11 cellular contexts compared by ENCODE assay signal in the genomic region with DNA sequence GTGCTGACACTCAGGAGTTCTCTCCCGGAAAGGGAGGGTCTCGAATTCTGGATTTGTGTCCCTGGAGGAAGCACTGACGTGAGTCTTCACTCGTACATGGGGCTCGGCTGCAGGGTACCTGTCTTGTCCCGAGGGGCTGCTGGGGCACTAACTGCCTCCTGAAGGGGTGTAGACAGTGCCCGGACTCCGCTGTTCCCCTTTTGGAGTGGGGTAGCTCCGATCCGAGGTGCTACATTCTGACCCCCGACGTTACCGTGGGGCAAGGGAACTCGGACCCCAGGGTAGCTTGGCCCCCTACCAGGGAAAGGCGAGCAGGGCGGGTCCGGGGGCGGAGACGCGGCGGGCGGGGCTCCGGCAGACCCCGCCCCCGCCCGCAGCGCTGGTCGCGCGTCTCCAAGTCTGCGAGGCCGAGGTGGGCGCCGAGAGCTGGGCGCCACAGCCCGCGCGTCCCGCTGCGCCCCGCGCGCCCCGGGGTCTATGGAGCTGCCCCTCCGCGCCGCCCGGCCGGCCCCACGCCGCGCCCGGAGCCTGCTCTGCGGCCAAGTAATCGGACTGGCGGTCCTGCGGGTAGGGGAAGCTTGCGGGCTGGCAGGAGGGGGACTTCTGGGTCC. TPM values are rescaled to one million over a fixed set of nuclear protein-coding genes. Genes with fewer than 3 reads are reported as not detected.
DNase-seq lines count a peak whose midpoint lies in the region; ATAC-seq, FAIRE-seq and TF ChIP-seq lines count a peak whose summit lies in the region.
"Had no signal": no experiment of that assay in that cellular context is flagged by ENCODE, and none has a peak within 500 bp of the region (broad histone marks: within the 10 kb centered on the region; RNA-seq: fewer than 3 reads in every experiment).

A gene with protein sequence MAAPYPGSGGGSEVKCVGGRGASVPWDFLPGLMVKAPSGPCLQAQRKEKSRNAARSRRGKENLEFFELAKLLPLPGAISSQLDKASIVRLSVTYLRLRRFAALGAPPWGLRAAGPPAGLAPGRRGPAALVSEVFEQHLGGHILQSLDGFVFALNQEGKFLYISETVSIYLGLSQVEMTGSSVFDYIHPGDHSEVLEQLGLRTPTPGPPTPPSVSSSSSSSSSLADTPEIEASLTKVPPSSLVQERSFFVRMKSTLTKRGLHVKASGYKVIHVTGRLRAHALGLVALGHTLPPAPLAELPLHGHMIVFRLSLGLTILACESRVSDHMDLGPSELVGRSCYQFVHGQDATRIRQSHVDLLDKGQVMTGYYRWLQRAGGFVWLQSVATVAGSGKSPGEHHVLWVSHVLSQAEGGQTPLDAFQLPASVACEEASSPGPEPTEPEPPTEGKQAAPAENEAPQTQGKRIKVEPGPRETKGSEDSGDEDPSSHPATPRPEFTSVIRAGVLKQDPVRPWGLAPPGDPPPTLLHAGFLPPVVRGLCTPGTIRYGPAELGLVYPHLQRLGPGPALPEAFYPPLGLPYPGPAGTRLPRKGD (plus strand): TSS at position 407 of the 611 bp plus-strand sequence. CDS start 1,211 bp downstream, outside the sequence.

- H3K36me3 Mint-ChIP-seq in MCF 10A (ENCODE audit: insufficient read depth, unreplicated experiment): peaks cover 5% of the 10 kb centered on the region

- TF ChIP-seq CTCF in A673 (conservative IDR thresholded peaks at IDR 0.05; ENCODE audit: low read depth, low read length) (no peak), MCF 10A (IDR thresholded peaks at IDR 0.05; ENCODE audit: unreplicated experiment) (no peak), lower lobe of right lung (IDR thresholded peaks at IDR 0.05) (no peak)

- no peak for FAIRE-seq in RCC 7860 (lab: Jason Lieb, UNC)

- intact Hi-C loops in A673 (cut with micrococcal nuclease; ENCODE audit: unreplicated experiment): no loop called here
- intact Hi-C loops in MCF 10A (cut with micrococcal nuclease): loop anchor here (10.0 kb wide), 1 partner anchor 225 kb away; no protein-coding TSS in a partner anchor
- intact Hi-C loops in lower lobe of right lung (cut with DNase I): no loop called here

- H3K27me3 ChIP-seq in A673 (replicated peaks; ENCODE audit: insufficient read depth, low read depth, low read length, poor library complexity) (peaks cover 36% of the 10 kb centered on the region), H7 (ENCODE audit: control insufficient read depth, insufficient read depth, low read length) (peaks cover 54% of the 10 kb centered on the region), lower lobe of right lung (ENCODE audit: low read depth) (peaks cover 61% of the 10 kb centered on the region)

- H3K27ac Mint-ChIP-seq in MCF 10A (ENCODE audit: low read depth, unreplicated experiment): no peak within 1 kb of the TSS
- H3K27ac Mint-ChIP-seq: stimulated activated naive CD8-positive, alpha-beta T cell treated with anti-CD3 and anti-CD28 coated beads, Interleukin-15, Interleukin-2, amounts not matched to agents 100 ng/mL and 50 ng/mL, for 24 hours had no signal

- no TSS peak for BruUV-seq in A673 (replicated peaks; lab: Mats Ljungman, UMichigan)
- BruUV-seq in MCF 10A (replicated peaks; lab: Mats Ljungman, UMichigan): no TSS peak

- ATAC-seq in lower lobe of right lung: peak; percentile 22 to 41
- ATAC-seq in HG03460 (IDR thresholded peaks at IDR 0.05; ENCODE audit: unreplicated experiment): no peak
- no peak for ATAC-seq in HG03095 (IDR thresholded peaks at IDR 0.05; ENCODE audit: unreplicated experiment)
- ATAC-seq in activated CD4-positive, CD25-positive, alpha-beta regulatory T cell treated with anti-CD3 and anti-CD28 coated beads, Interleukin-2, amount 50 U/mL, for 24 hours: no peak

- peak within 1 kb of the TSS; percentile 54 for H3K4me3 Mint-ChIP-seq in MCF 10A (ENCODE audit: unreplicated experiment)

- H3K27ac ChIP-seq in A673 (ENCODE audit: low read depth, low read length, poor library complexity, severe bottlenecking): no peak within 1 kb of the TSS
- no peak within 1 kb of the TSS for H3K27ac ChIP-seq in lower lobe of right lung

- DNase-seq in A673 (ENCODE audit: low spot score) (peak; percentile 35), H7 (peak; percentile 93), MCF 10A (ENCODE audit: unreplicated experiment) (no peak), lower lobe of right lung (no peak), RCC 7860 (ENCODE audit: low spot score) (no peak)
- DNase-seq: NCI-H510A treated with DMSO at 0.1 percent for 48 hours had no signal

- H3K4me1 Mint-ChIP-seq in MCF 10A (ENCODE audit: insufficient read depth, unreplicated experiment): peaks cover 5% of the 10 kb centered on the region

- CTCF ChIA-PET in A673 (lab: Charles Lee) (no interaction called here), MCF 10A (lab: Yijun Ruan, JAX) (interaction anchor here (0.6 kb wide), 1 partner anchor 214 kb away, joined by 3 read pairs; no protein-coding TSS in a partner anchor)

- H3K4me1 ChIP-seq in A673 (ENCODE audit: insufficient read depth, low read length, poor library complexity, severe bottlenecking) (peaks cover 32% of the 10 kb centered on the region), lower lobe of right lung (peaks cover 22% of the 10 kb centered on the region)

- peak within 1 kb of the TSS; percentile 44 for H3K4me3 ChIP-seq in A673 (ENCODE audit: low read depth, low read length, poor library complexity, severe bottlenecking)
- peak within 1 kb of the TSS; percentile 48 for H3K4me3 ChIP-seq in H7 (ENCODE audit: insufficient read depth, low read depth, low read length)
- H3K4me3 ChIP-seq in lower lobe of right lung: no peak within 1 kb of the TSS

- H3K36me3 ChIP-seq in A673 (ENCODE audit: insufficient read depth, low read length, poor library complexity, severe bottlenecking): no peaks in the 10 kb centered on the region
- H3K36me3 ChIP-seq in H7 (replicated peaks; ENCODE audit: control insufficient read depth, insufficient read depth, low read length): no peaks in the 10 kb centered on the region
- H3K36me3 ChIP-seq in lower lobe of right lung: no peaks in the 10 kb centered on the region

- H3K9me3 Mint-ChIP-seq in MCF 10A (ENCODE audit: unreplicated experiment): no peaks in the 10 kb centered on the region
- H3K9me3 Mint-ChIP-seq: stimulated activated naive CD8-positive, alpha-beta T cell treated with anti-CD3 and anti-CD28 coated beads, Interleukin-15, Interleukin-2, amounts not matched to agents 100 ng/mL and 50 ng/mL, for 24 hours had no signal

- POLR2A ChIA-PET in A673 (lab: Charles Lee; ENCODE audit: low non-redundant PET) (no interaction called here), MCF 10A (lab: Yijun Ruan, JAX) (interaction anchor here (0.5 kb wide), 1 partner anchor 90 kb away, joined by 3 read pairs; no protein-coding TSS in a partner anchor)

- peaks cover 30% of the 10 kb centered on the region for H3K27me3 Mint-ChIP-seq in MCF 10A (ENCODE audit: insufficient read depth, unreplicated experiment)

- H3K9me3 ChIP-seq in A673 (ENCODE audit: low read depth, low read length, poor library complexity, severe bottlenecking) (no peaks in the 10 kb centered on the region), lower lobe of right lung (no peaks in the 10 kb centered on the region)

RNA-seq across cellular contexts. Expression of the gene that starts here (rescaled TPM):
- total RNA-seq in A673 (2021) (2.1 and 2.4 TPM in 2 replicates), MCF 10A (2022) (0.44 and 0.68 TPM in 2 replicates), lower lobe of right lung (1.8 TPM)
- 3.2 and 6.1 TPM in 2 replicates for total RNA-seq in H7 (2014; rRNA removed; shearing (Covaris generic))
- total RNA-seq: lung microvascular endothelial cell had no signal

Comparison
In these comparisons a context has a peak if more than half of its experiments do, and no peak if none do; other contexts are left out.
1. DNase-seq: peak in A673 (single experiment) and H7 (single experiment); none in MCF 10A (single experiment), lower lobe of right lung (single experiment) and RCC 7860 (single experiment).
2. ATAC-seq: peak in lower lobe of right lung (2 of 2); none in HG03460 (single experiment), HG03095 (single experiment) and activated CD4-positive, CD25-positive, alpha-beta regulatory T cell treated with anti-CD3 and anti-CD28 coated beads, Interleukin-2, amount 50 U/mL, for 24 hours (0 of 2).